17 cellular contexts compared by ENCODE assay signal in genomic region chr1:2321258-2321657, GRCh38.
DNase-seq lines count a peak whose midpoint lies in the region; ATAC-seq and TF ChIP-seq lines count a peak whose summit lies in the region.
"Had no signal": no experiment of that assay in that cellular context is flagged by ENCODE, and none has a peak within 500 bp of the region (broad histone marks: within the 10 kb centered on the region; RNA-seq: fewer than 3 reads in every experiment).

No MANE protein-coding gene starts in this region.

- peaks cover 8% of the 10 kb centered on the region for H3K9me3 Mint-ChIP-seq in MCF 10A (ENCODE audit: unreplicated experiment)
- H3K9me3 Mint-ChIP-seq in stimulated activated naive B cell treated with anti-CD40 and anti-IgM and Interleukin-4, amounts not matched to agents 10 μg/mL and 1 μg/mL and 100 μg/mL, for 72 hours: no peaks in the 10 kb centered on the region

- H3K4me1 ChIP-seq in breast epithelium: peaks cover 11 to 16% of the 10 kb centered on the region in 2 donors
- peaks cover 5 to 76% (median 46%) of the 10 kb centered on the region in 3 donors for H3K4me1 ChIP-seq in gastroesophageal sphincter
- peaks cover 23% of the 10 kb centered on the region for H3K4me1 ChIP-seq in prostate gland (replicated peaks)
- peaks cover 7 to 25% of the 10 kb centered on the region in 2 donors for H3K4me1 ChIP-seq in uterus

- H3K4me1 Mint-ChIP-seq in MCF 10A (ENCODE audit: insufficient read depth, unreplicated experiment): no peaks in the 10 kb centered on the region
- H3K4me1 Mint-ChIP-seq in stimulated activated naive B cell treated with anti-CD40 and anti-IgM and Interleukin-4, amounts not matched to agents 10 μg/mL and 1 μg/mL and 100 μg/mL, for 72 hours: peaks cover 0 to 8% of the 10 kb centered on the region in 2 donors

- no CpG with 5 or more reads among the region's 22 CpGs for WGBS in gastroesophageal sphincter (ENCODE audit: low coverage in 1 of 2), 2 donors
- WGBS in prostate gland: 58% methylated on average over 12 of the region's 22 CpGs

- TF ChIP-seq CTCF in breast epithelium (IDR thresholded peaks at IDR 0.05) (no peak), MCF 10A (IDR thresholded peaks at IDR 0.05; ENCODE audit: unreplicated experiment) (no peak), gastroesophageal sphincter (IDR thresholded peaks at IDR 0.05) (no peak), prostate gland (IDR thresholded peaks at IDR 0.05) (no peak), uterus (IDR thresholded peaks at IDR 0.05) (no peak)

- H3K9me3 ChIP-seq in breast epithelium (no peaks in the 10 kb centered on the region), gastroesophageal sphincter (no peaks in the 10 kb centered on the region), prostate gland (no peaks in the 10 kb centered on the region), uterus (no peaks in the 10 kb centered on the region)
- H3K9me3 ChIP-seq: gastrocnemius medialis, psoas muscle had no signal

- H3K36me3 Mint-ChIP-seq in MCF 10A (ENCODE audit: insufficient read depth, unreplicated experiment): no peaks in the 10 kb centered on the region
- no peaks in the 10 kb centered on the region for H3K36me3 Mint-ChIP-seq in stimulated activated naive B cell treated with anti-CD40 and anti-IgM and Interleukin-4, amounts not matched to agents 10 μg/mL and 1 μg/mL and 100 μg/mL, for 72 hours

- TF ChIP-seq POLR2A in breast epithelium (IDR thresholded peaks at IDR 0.05) (no peak), gastroesophageal sphincter (IDR thresholded peaks at IDR 0.05) (no peak), prostate gland (IDR thresholded peaks at IDR 0.05) (no peak), uterus (IDR thresholded peaks at IDR 0.05) (no peak)

- no peak overlapping the region for H3K4me3 Mint-ChIP-seq in MCF 10A (ENCODE audit: unreplicated experiment)
- H3K4me3 Mint-ChIP-seq in stimulated activated naive B cell treated with anti-CD40 and anti-IgM and Interleukin-4, amounts not matched to agents 10 μg/mL and 1 μg/mL and 100 μg/mL, for 72 hours: no peak overlapping the region

- H3K36me3 ChIP-seq in breast epithelium (no peaks in the 10 kb centered on the region), gastroesophageal sphincter (no peaks in the 10 kb centered on the region), prostate gland (no peaks in the 10 kb centered on the region), uterus (no peaks in the 10 kb centered on the region)
- H3K36me3 ChIP-seq: gastrocnemius medialis, WERI-Rb-1 had no signal

- no peak overlapping the region for H3K27ac Mint-ChIP-seq in MCF 10A (ENCODE audit: low read depth, unreplicated experiment)
- no peak overlapping the region for H3K27ac Mint-ChIP-seq in stimulated activated naive B cell treated with anti-CD40 and anti-IgM and Interleukin-4, amounts not matched to agents 10 μg/mL and 1 μg/mL and 100 μg/mL, for 72 hours

- H3K27ac ChIP-seq in breast epithelium (peak overlapping the region; percentile 94 to 97), gastroesophageal sphincter (peak overlapping the region; percentile 78 to 97 (median 94)), prostate gland (peak overlapping the region; percentile 66 to 74), uterus (peak overlapping the region; percentile 86 to 93)
- H3K27ac ChIP-seq: WERI-Rb-1 had no signal

- POLR2A ChIA-PET in MCF 10A (lab: Yijun Ruan, JAX): no interaction called here

- no TSS peak for BruUV-seq in MCF 10A (replicated peaks; lab: Mats Ljungman, UMichigan)

- H3K4me3 ChIP-seq in breast epithelium (peak overlapping the region in 1 of 3 donors; percentile 22), gastroesophageal sphincter (no peak overlapping the region), prostate gland (no peak overlapping the region), uterus (no peak overlapping the region)

- no peak for ATAC-seq in gastroesophageal sphincter
- ATAC-seq in stimulated activated naive B cell treated with anti-CD40 and anti-IgM and Interleukin-4, amounts not matched to agents 10 μg/mL and 1 μg/mL and 100 μg/mL, for 72 hours (replicated peaks): no peak

- H3K27me3 ChIP-seq in breast epithelium: no peaks in the 10 kb centered on the region
- no peaks in the 10 kb centered on the region for H3K27me3 ChIP-seq in gastroesophageal sphincter
- H3K27me3 ChIP-seq in prostate gland (replicated peaks; ENCODE audit: insufficient read depth): no peaks in the 10 kb centered on the region
- no peaks in the 10 kb centered on the region for H3K27me3 ChIP-seq in uterus

- DNase-seq in breast epithelium (ENCODE audit: low spot score in 2 of 2) (no peak), MCF 10A (ENCODE audit: unreplicated experiment) (no peak), prostate gland (ENCODE audit: low spot score) (no peak), uterus (no peak), 8988T (no peak), Kasumi-1 (lab: John Stamatoyannopoulos, UW) (no peak)
- no peak for DNase-seq in stimulated activated naive B cell treated with anti-CD40 and anti-IgM and Interleukin-4, amounts not matched to agents 10 μg/mL and 1 μg/mL and 100 μg/mL, for 72 hours
- DNase-seq: activated gamma-delta T cell; DND-41; gastrocnemius medialis; NCI-H2029 treated with DMSO at 0.1 percent for 48 hours; NCI-H69; psoas muscle; stimulated activated CD4-positive, alpha-beta T cell treated with anti-CD3 and anti-CD28 coated beads, Interleukin-2, amount 100 ng/mL, for 48 hours; stimulated activated CD8-positive, alpha-beta memory T cell treated with anti-CD3 and anti-CD28 coated beads, Interleukin-4, amount 100 ng/mL, for 48 hours; WERI-Rb-1 had no signal

- peaks cover 13% of the 10 kb centered on the region for H3K27me3 Mint-ChIP-seq in MCF 10A (ENCODE audit: insufficient read depth, unreplicated experiment)
- peaks cover 5 to 25% of the 10 kb centered on the region in 2 donors for H3K27me3 Mint-ChIP-seq in stimulated activated naive B cell treated with anti-CD40 and anti-IgM and Interleukin-4, amounts not matched to agents 10 μg/mL and 1 μg/mL and 100 μg/mL, for 72 hours

- CTCF ChIA-PET in MCF 10A (lab: Yijun Ruan, JAX): interaction anchor here (1.7 kb wide), 1 partner anchor 126 kb away, joined by 4 read pairs; the partner anchor contains the start of gene FAAP20

- no peak for TF ChIP-seq EP300 in gastroesophageal sphincter (IDR thresholded peaks at IDR 0.05)

- intact Hi-C loops in breast epithelium (cut with DNase I; ENCODE audit: low total_unique reads) (no loop called here), MCF 10A (cut with micrococcal nuclease) (no loop called here), prostate gland (cut with DNase I) (no loop called here), uterus (cut with DNase I; ENCODE audit: low total_unique reads) (no loop called here)
